19 cellular contexts compared by ENCODE assay signal in the genomic region with DNA sequence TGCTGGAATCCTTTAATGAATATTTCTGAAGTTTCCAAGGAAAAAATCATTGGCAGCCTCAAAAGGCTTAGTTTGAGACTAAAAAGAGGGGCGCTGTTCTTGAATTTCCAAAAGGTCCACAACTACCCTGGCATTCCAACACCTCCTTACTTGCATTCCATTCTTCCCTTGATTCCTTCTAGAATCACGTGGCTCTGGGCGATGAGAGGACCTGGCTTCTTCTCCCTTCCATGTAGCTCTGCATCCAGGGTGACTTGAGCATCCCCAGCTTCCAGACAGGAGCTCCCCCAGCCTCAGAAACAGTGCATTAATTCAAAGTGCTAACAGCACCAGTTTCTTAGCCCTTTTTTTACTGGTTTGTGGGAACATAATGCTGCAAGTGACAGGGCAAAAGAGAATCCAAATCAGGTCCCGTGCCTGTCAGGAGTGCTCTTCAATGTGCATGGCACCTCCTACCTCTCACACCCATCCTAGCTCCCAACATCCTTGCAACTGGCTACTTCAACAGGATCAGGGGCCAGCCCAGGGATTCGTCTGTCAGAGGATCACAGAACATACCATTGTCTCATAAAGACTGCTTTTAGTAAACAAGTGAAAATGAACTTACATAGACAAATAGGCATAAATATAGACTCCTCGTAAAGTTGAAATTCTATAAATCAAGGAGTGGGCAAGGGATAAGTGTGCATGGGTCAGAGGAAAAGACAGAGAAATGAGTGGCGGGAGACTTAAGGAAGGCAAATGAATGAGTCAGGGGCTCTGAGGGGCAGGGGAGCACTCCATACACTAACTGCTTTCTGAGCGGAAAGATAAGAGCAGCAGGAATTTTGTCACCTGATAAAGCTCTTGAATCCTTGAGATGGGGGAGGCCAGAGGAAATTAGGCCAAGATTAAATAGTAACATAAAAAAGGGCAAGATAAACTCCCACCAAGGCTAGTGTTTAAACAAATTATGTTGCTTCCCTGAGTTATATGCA.
A peak's percentile ranks its signal among the peaks of the same experiment; 100 is the strongest.
DNase-seq lines count a peak whose midpoint lies in the region; ATAC-seq, FAIRE-seq and TF ChIP-seq lines count a peak whose summit lies in the region.
"Had no signal": no experiment of that assay in that cellular context is flagged by ENCODE, and none has a peak within 500 bp of the region (broad histone marks: within the 10 kb centered on the region; RNA-seq: fewer than 3 reads in every experiment).

No MANE protein-coding gene starts in this region.

- WGBS in heart left ventricle, 4 donors = 61 to 66% (median 64%) methylated on average over 8 of the region's 8 CpGs

- H3K27ac ChIP-seq in cardiac muscle cell = peak overlapping the region; percentile 49
- H3K27ac ChIP-seq in heart left ventricle = no peak overlapping the region

- no peak for FAIRE-seq in urothelium cell line (lab: Jason Lieb, UNC)
- FAIRE-seq: G401.6 had no signal

- H3K4me3 ChIP-seq in cardiac muscle cell (no peak overlapping the region), heart left ventricle (no peak overlapping the region)
- H3K4me3 ChIP-seq: HAP-1 had no signal

- ATAC-seq in heart left ventricle (no peak), GM19035 (IDR thresholded peaks at IDR 0.05; ENCODE audit: unreplicated experiment) (no peak), omental fat pad (ENCODE audit: low FRiP score) (no peak), left ventricle myocardium superior (no peak)

- intact Hi-C loops in heart left ventricle (cut with DNase I) (no loop called here), left ventricle myocardium superior (cut with micrococcal nuclease) (no loop called here)

- no peaks in the 10 kb centered on the region for H3K36me3 ChIP-seq in cardiac muscle cell
- no peaks in the 10 kb centered on the region for H3K36me3 ChIP-seq in heart left ventricle
- H3K36me3 ChIP-seq: HAP-1 had no signal

- H3K27me3 ChIP-seq in cardiac muscle cell = no peaks in the 10 kb centered on the region
- peaks cover 0 to 21% (median 0%) of the 10 kb centered on the region in 9 donors for H3K27me3 ChIP-seq in heart left ventricle

- DNase-seq in cardiac muscle cell (ENCODE audit: low read depth in 1 of 2, low spot score in 1 of 2) (peak in 1 of 2 donors; percentile 66), heart left ventricle (no peak), ecto neural progenitor cell (ENCODE audit: low spot score) (peak; percentile 26), iPS-NIHi7 (ENCODE audit: extremely low spot score) (peak; percentile 31), urothelium cell line (ENCODE audit: low spot score) (no peak), omental fat pad (ENCODE audit: low spot score) (no peak), left ventricle myocardium superior (no peak)
- DNase-seq: DMS79 treated with DMSO at 0.1 percent for 48 hours, KBM-7, NCI-H1417, NCI-H187, NCI-H2107, NCI-H524, NCI-H82, OCI-M1, Right ventricle myocardium superior had no signal

- no peak for TF ChIP-seq POLR2A in heart left ventricle (IDR thresholded peaks at IDR 0.05)

- peaks cover 24% of the 10 kb centered on the region for H3K4me1 ChIP-seq in cardiac muscle cell (ENCODE audit: low read depth)
- peaks cover 0 to 20% (median 0%) of the 10 kb centered on the region in 12 donors for H3K4me1 ChIP-seq in heart left ventricle
- H3K4me1 ChIP-seq: HAP-1 had no signal

- TF ChIP-seq CTCF in cardiac muscle cell (IDR thresholded peaks at IDR 0.05; ENCODE audit: low read depth, low read length) = no peak
- TF ChIP-seq CTCF in heart left ventricle (IDR thresholded peaks at IDR 0.05) = no peak
- no peak for TF ChIP-seq CTCF in omental fat pad (IDR thresholded peaks at IDR 0.05)

- H3K9me3 ChIP-seq in cardiac muscle cell (ENCODE audit: low read depth) (no peaks in the 10 kb centered on the region), heart left ventricle (peaks cover 0 to 12% (median 0%) of the 10 kb centered on the region in 12 donors)
- H3K9me3 ChIP-seq: HAP-1 had no signal

Comparison
In these comparisons a context has a peak if more than half of its experiments do, and no peak if none do; other contexts are left out.
1. DNase-seq: peak in ecto neural progenitor cell (single experiment) and iPS-NIHi7 (single experiment); none in heart left ventricle (0 of 5), urothelium cell line (single experiment), omental fat pad (single experiment) and left ventricle myocardium superior (single experiment).